In genomic region chr12:47504775-47505446, GRCh38 we compare ENCODE assay signal across 12 cellular contexts.
DNase-seq lines count a peak whose midpoint lies in the region; ATAC-seq lines count a peak whose summit lies in the region.
"Had no signal": no experiment of that assay in that cellular context is flagged by ENCODE, and none has a peak within 500 bp of the region (broad histone marks: within the 10 kb centered on the region; RNA-seq: fewer than 3 reads in every experiment).

No MANE protein-coding gene starts in this region.

- ATAC-seq in GM21423 (IDR thresholded peaks at IDR 0.05; ENCODE audit: unreplicated experiment) (no peak), HG03175 (IDR thresholded peaks at IDR 0.05; ENCODE audit: unreplicated experiment) (no peak)
- ATAC-seq: activated naive CD8-positive, alpha-beta T cell treated with anti-CD3 and anti-CD28 coated beads, Interleukin-2, amount 50 U/mL, for 24 hours had no signal

- intact Hi-C loops in head of caudate nucleus (cut with DNase I): no loop called here

- DNase-seq in EL: peak; percentile 80
- peak; percentile 28 for DNase-seq in OCI-M1 (lab: John Stamatoyannopoulos, UW)
- DNase-seq in dedifferentiated amniotic fluid mesenchymal stem cell (ENCODE audit: extremely low spot score): peak; percentile 42
- peak; percentile 11 for DNase-seq in renal cortical epithelial cell (ENCODE audit: low read depth)
- DNase-seq in NCI-H2029 (lab: John Stamatoyannopoulos, UW): no peak
- DNase-seq in head of caudate nucleus: no peak
- DNase-seq: activated naive CD8-positive, alpha-beta T cell treated with anti-CD3 and anti-CD28 coated beads, Interleukin-2, amount 50 U/mL, for 24 hours; effector memory CD4-positive, alpha-beta T cell; NCI-H1930; stimulated activated CD4-positive, alpha-beta T cell treated with anti-CD3 and anti-CD28 coated beads, Interleukin-4, amount 100 ng/mL, for 1 hour had no signal

Comparison
In these comparisons a context has a peak if more than half of its experiments do, and no peak if none do; other contexts are left out.
1. DNase-seq: peak in EL (single experiment), OCI-M1 (single experiment), dedifferentiated amniotic fluid mesenchymal stem cell (single experiment) and renal cortical epithelial cell (single experiment); none in NCI-H2029 (single experiment) and head of caudate nucleus (0 of 42).